In genomic region chr5:33604503-33604902, GRCh38 we compare ENCODE assay signal across 11 cellular contexts.
"Had no signal": no experiment of that assay in that cellular context is flagged by ENCODE, and none has a peak within 500 bp of the region (broad histone marks: within the 10 kb centered on the region; RNA-seq: fewer than 3 reads in every experiment).

No MANE protein-coding gene starts in this region.

- H3K36me3 ChIP-seq: HAP-1 had no signal

- H2AFZ ChIP-seq: GM23248, GM23338 had no signal

- H3K27ac ChIP-seq: GM23248 had no signal

- ATAC-seq: GM23338, HCT116 had no signal

- H3K4me2 ChIP-seq: GM23338 had no signal

- H3K27ac Mint-ChIP-seq: GM23338, HFFc6 had no signal

- H3K9ac ChIP-seq: GM23248 had no signal

- H3K9me3 Mint-ChIP-seq: GM23338, H9, HFFc6 had no signal

- H3K4me3 Mint-ChIP-seq: GM23338, H9, HFFc6 had no signal

- H3K4me1 ChIP-seq: HAP-1 had no signal

- FAIRE-seq: H1, H54 had no signal

- H3K9me3 ChIP-seq: HAP-1 had no signal

- DNase-seq: GM23248, GOT3, H7, H9, HCEC 1CT, HFFc6 had no signal

- H3K4me3 ChIP-seq: GM23248, GM23338, HAP-1 had no signal
